ENCODE assay signal across 13 cellular contexts in the genomic region with DNA sequence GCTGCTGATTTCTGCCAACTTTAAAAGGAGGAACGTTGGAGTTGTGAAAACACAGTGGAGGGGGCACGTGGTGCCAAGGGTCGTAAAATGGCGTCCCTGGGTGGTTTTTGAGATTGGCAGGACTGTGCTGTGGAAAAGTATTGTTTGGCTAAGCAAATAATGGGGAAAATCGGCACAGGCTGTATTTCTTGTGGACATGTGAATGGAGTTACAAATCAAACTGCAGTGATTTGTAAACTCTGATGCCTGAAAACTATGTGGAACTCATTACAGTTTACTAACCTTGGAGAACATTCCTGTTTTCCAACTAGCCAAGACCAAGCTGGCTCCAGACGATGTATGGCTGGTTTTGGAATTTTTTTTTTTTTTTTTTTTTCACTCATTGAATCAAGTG.
DNase-seq lines count a peak whose midpoint lies in the region; FAIRE-seq and TF ChIP-seq lines count a peak whose summit lies in the region.
"Had no signal": no experiment of that assay in that cellular context is flagged by ENCODE, and none has a peak within 500 bp of the region (broad histone marks: within the 10 kb centered on the region; RNA-seq: fewer than 3 reads in every experiment).

No MANE protein-coding gene starts in this region.

- H3K9me1 ChIP-seq in keratinocyte (ENCODE audit: control insufficient read depth, extremely low read depth, insufficient read depth, low read length): no peaks in the 10 kb centered on the region

- H3K9me3 Mint-ChIP-seq in activated naive CD4-positive, alpha-beta T cell treated with anti-CD3 and anti-CD28 coated beads, Interleukin-2, amount 10 ng/mL, durations not matched to agents 7 days and 5 days: no peaks in the 10 kb centered on the region

- H2AFZ ChIP-seq in keratinocyte (ENCODE audit: control insufficient read depth, low read length): no peak overlapping the region

- POLR2A ChIA-PET in HEK293 (lab: Yijun Ruan, JAX): interaction anchor here (0.6 to 1.4 kb wide), 2 partner anchors 9 to 67 kb away, joined by 3 to 4 read pairs; no protein-coding TSS in a partner anchor

- TF ChIP-seq POLR2A in tibial nerve (IDR thresholded peaks at IDR 0.05): no peak

- DNase-seq in astrocyte of the hippocampus (ENCODE audit: low read depth, low spot score) (peak; percentile 64), keratinocyte (ENCODE audit: low read depth, low spot score) (no peak), tibial nerve (ENCODE audit: low spot score in 2 of 2) (no peak), DMS53 treated with DMSO at 0.1 percent for 48 hours (lab: John Stamatoyannopoulos, UW; ENCODE audit: unreplicated experiment) (no peak), substantia nigra (lab: John Stamatoyannopoulos, UW) (no peak)
- no peak for DNase-seq in activated naive CD4-positive, alpha-beta T cell treated with anti-CD3 and anti-CD28 coated beads, Interleukin-2, amount 10 ng/mL, durations not matched to agents 7 days and 5 days
- DNase-seq: GOT3, NCI-H1436 treated with DMSO at 0.1 percent for 48 hours, NCI-H82 had no signal

- WGBS in tibial nerve, 2 donors: 17 to 25% methylated on average over 6 of the region's 6 CpGs

- H3K36me3 Mint-ChIP-seq in activated naive CD4-positive, alpha-beta T cell treated with anti-CD3 and anti-CD28 coated beads, Interleukin-2, amount 10 ng/mL, durations not matched to agents 7 days and 5 days: no peaks in the 10 kb centered on the region

- H3K4me2 ChIP-seq in keratinocyte (ENCODE audit: control insufficient read depth, extremely low read depth, insufficient read depth, low read depth, low read length): no peak overlapping the region

- H3K27me3 ChIP-seq in keratinocyte (ENCODE audit: control insufficient read depth, extremely low read depth, insufficient read depth, low read length): no peaks in the 10 kb centered on the region
- H3K27me3 ChIP-seq in tibial nerve: no peaks in the 10 kb centered on the region
- H3K27me3 ChIP-seq: neutrophil had no signal

- no peak overlapping the region for H3K9ac ChIP-seq in keratinocyte (ENCODE audit: control insufficient read depth, extremely low read depth, insufficient read depth, low read length)

- no peaks in the 10 kb centered on the region for H3K4me1 Mint-ChIP-seq in activated naive CD4-positive, alpha-beta T cell treated with anti-CD3 and anti-CD28 coated beads, Interleukin-2, amount 10 ng/mL, durations not matched to agents 7 days and 5 days

- H3K27ac ChIP-seq in HEK293 (ENCODE audit: extremely low read depth, low read depth, low read length): no peak overlapping the region
- peak overlapping the region; percentile 98 for H3K27ac ChIP-seq in keratinocyte (ENCODE audit: control insufficient read depth, insufficient read depth, low read length)
- peak overlapping the region; percentile 67 to 88 (median 78) for H3K27ac ChIP-seq in tibial nerve
- no peak overlapping the region for H3K27ac ChIP-seq in substantia nigra (ENCODE audit: low read depth, low read length, poor library complexity, severe bottlenecking)
- H3K27ac ChIP-seq: neutrophil had no signal

- peaks cover 13% of the 10 kb centered on the region for H3K79me2 ChIP-seq in keratinocyte (ENCODE audit: control insufficient read depth, insufficient read depth, low read length)

- dilution Hi-C loops in keratinocyte (cut with MboI; ENCODE audit: extremely low pct_ligation_motif_present, low sequenced_read_pairs): no loop called here

- no peak overlapping the region for H3K27ac Mint-ChIP-seq in activated naive CD4-positive, alpha-beta T cell treated with anti-CD3 and anti-CD28 coated beads, Interleukin-2, amount 10 ng/mL, durations not matched to agents 7 days and 5 days

- TF ChIP-seq CTCF in HEK293 (tag by site-specific recombination; IDR thresholded peaks at IDR 0.05): no peak
- no peak for TF ChIP-seq CTCF in keratinocyte (optimal IDR thresholded peaks at IDR 0.05 in 1 of 3, IDR thresholded peaks at IDR 0.05 in 1 of 3, conservative IDR thresholded peaks at IDR 0.05 in 1 of 3; ENCODE audit: extremely low read depth in 1 of 3, insufficient read depth in 2 of 3, low read length in 3 of 3)
- TF ChIP-seq CTCF in tibial nerve (IDR thresholded peaks at IDR 0.05): no peak

- H4K20me1 ChIP-seq in keratinocyte (ENCODE audit: control insufficient read depth, extremely low read depth, insufficient read depth, low read length): no peaks in the 10 kb centered on the region

- no peak for FAIRE-seq in keratinocyte (lab: Jason Lieb, UNC)
- FAIRE-seq: frontal cortex, HepG2 had no signal

- CTCF ChIA-PET in HEK293 (lab: Yijun Ruan, JAX): interaction anchor here (0.6 to 0.9 kb wide), 2 partner anchors 11 to 13 kb away, joined by 3 to 4 read pairs; no protein-coding TSS in a partner anchor
- CTCF ChIA-PET in activated naive CD4-positive, alpha-beta T cell treated with anti-CD3 and anti-CD28 coated beads, Interleukin-2, amount 10 ng/mL, durations not matched to agents 7 days and 5 days (lab: Charles Lee): no interaction called here

- H3K4me3 Mint-ChIP-seq in activated naive CD4-positive, alpha-beta T cell treated with anti-CD3 and anti-CD28 coated beads, Interleukin-2, amount 10 ng/mL, durations not matched to agents 7 days and 5 days: no peak overlapping the region

- H3K36me3 ChIP-seq in HEK293 (ENCODE audit: control insufficient read depth in 2 of 2, insufficient read depth in 1 of 2, low read length in 2 of 2) (peaks cover 0 to 6% of the 10 kb centered on the region in 2 experiments; a peak in 2 of 3 replicates), keratinocyte (ENCODE audit: control insufficient read depth in 2 of 2, extremely low read depth in 1 of 2, insufficient read depth in 2 of 2, low read length in 2 of 2) (peaks cover 2 to 18% of the 10 kb centered on the region in 2 experiments), tibial nerve (peaks cover 0 to 15% (median 0%) of the 10 kb centered on the region in 3 donors)
- H3K36me3 ChIP-seq: neutrophil had no signal

- H3K27me3 Mint-ChIP-seq in activated naive CD4-positive, alpha-beta T cell treated with anti-CD3 and anti-CD28 coated beads, Interleukin-2, amount 10 ng/mL, durations not matched to agents 7 days and 5 days: no peaks in the 10 kb centered on the region

- no peak overlapping the region for H3K4me3 ChIP-seq in HEK293 (ENCODE audit: low read depth, low read length)
- H3K4me3 ChIP-seq in keratinocyte (ENCODE audit: control insufficient read depth in 2 of 3, extremely low read depth in 1 of 3, insufficient read depth in 2 of 3, low read depth in 1 of 3, low read length in 3 of 3): no peak overlapping the region
- H3K4me3 ChIP-seq in tibial nerve: peak overlapping the region in 1 of 4 donors; percentile 29

- peak in 1 of 2 donors; percentile 33 for TF ChIP-seq EP300 in tibial nerve (IDR thresholded peaks at IDR 0.05)

- H3K9me3 ChIP-seq in HEK293 (ENCODE audit: control insufficient read depth, insufficient read depth, low read depth, low read length) (no peaks in the 10 kb centered on the region), keratinocyte (ENCODE audit: control insufficient read depth, low read depth, low read length) (no peaks in the 10 kb centered on the region), tibial nerve (no peaks in the 10 kb centered on the region)
- H3K9me3 ChIP-seq: neutrophil had no signal

- H3K4me1 ChIP-seq in HEK293 (ENCODE audit: control insufficient read depth, insufficient read depth, low read length) (0 out of 2 replicates have a peak, but pooled peaks cover 3% of the 10 kb centered on the region), keratinocyte (ENCODE audit: control insufficient read depth, extremely low read depth, insufficient read depth, low read length) (peaks cover 53% of the 10 kb centered on the region), tibial nerve (peaks cover 0 to 38% (median 7%) of the 10 kb centered on the region in 4 donors)

TF ChIP-seq in HEK293, 187 proteins besides CTCF, POLR2A, EP300 and RAD21:
- TF ChIP-seq GLIS1 (tag by site-specific recombination; IDR thresholded peaks at IDR 0.05) (no peak), GFI1B (tag by site-specific recombination; IDR thresholded peaks at IDR 0.05) (peak; percentile 73; the same call in 1 of the 2 replicates), ZNF76 (tag by site-specific recombination; IDR thresholded peaks at IDR 0.05; ENCODE audit: borderline replicate concordance, low read depth) (no peak), ZNF169 (tag by site-specific recombination; IDR thresholded peaks at IDR 0.05) (no peak), FEZF1 (tag by site-specific recombination; IDR thresholded peaks at IDR 0.05) (0 out of 2 replicates have a peak, but pooled peaks have one; percentile 30), ZNF112 (tag by site-specific recombination; IDR thresholded peaks at IDR 0.05) (no peak)
- TF ChIP-seq, protein P1, sequence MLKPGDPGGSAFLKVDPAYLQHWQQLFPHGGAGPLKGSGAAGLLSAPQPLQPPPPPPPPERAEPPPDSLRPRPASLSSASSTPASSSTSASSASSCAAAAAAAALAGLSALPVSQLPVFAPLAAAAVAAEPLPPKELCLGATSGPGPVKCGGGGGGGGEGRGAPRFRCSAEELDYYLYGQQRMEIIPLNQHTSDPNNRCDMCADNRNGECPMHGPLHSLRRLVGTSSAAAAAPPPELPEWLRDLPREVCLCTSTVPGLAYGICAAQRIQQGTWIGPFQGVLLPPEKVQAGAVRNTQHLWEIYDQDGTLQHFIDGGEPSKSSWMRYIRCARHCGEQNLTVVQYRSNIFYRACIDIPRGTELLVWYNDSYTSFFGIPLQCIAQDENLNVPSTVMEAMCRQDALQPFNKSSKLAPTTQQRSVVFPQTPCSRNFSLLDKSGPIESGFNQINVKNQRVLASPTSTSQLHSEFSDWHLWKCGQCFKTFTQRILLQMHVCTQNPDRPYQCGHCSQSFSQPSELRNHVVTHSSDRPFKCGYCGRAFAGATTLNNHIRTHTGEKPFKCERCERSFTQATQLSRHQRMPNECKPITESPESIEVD (tag by site-specific recombination; IDR thresholded peaks at IDR 0.05): peak; percentile 47; the same call in 1 of the 2 replicates

Comparison
In these comparisons a context has a peak if more than half of its experiments do, and no peak if none do; other contexts are left out.
1. H3K27ac ChIP-seq: peak in keratinocyte (single experiment) and tibial nerve (4 of 4); none in HEK293 (single experiment) and substantia nigra (single experiment).